ENCODE assay signal across 11 cellular contexts in genomic region chr1:6273380-6273891, GRCh38. TPM values are rescaled to one million over a fixed set of nuclear protein-coding genes. Genes with fewer than 3 reads are reported as not detected.
DNase-seq lines count a peak whose midpoint lies in the region; ATAC-seq, FAIRE-seq and TF ChIP-seq lines count a peak whose summit lies in the region.
"Had no signal": no experiment of that assay in that cellular context is flagged by ENCODE, and none has a peak within 500 bp of the region (broad histone marks: within the 10 kb centered on the region; RNA-seq: fewer than 3 reads in every experiment).

No MANE protein-coding gene starts in this region.

- CTCF ChIA-PET in activated CD8-positive, alpha-beta T cell treated with anti-CD3 and anti-CD28 coated beads for 36 hours (lab: Charles Lee): no interaction called here

- peak; percentile 57 for DNase-seq in HT-29 (ENCODE audit: low spot score)
- peak; percentile 75 for DNase-seq in astrocyte (ENCODE audit: low read depth)
- peak; percentile 54 for DNase-seq in iPS-NIHi11 (ENCODE audit: low spot score)
- DNase-seq in substantia nigra (lab: John Stamatoyannopoulos, UW): peak in 35 of 49 donors; percentile 6 to 75 (median 37)
- DNase-seq in activated gamma-delta T cell treated with Interleukin-2 at 50 U/mL for 16 hours: no peak
- no peak for DNase-seq in cardiac septum (ENCODE audit: low spot score)
- DNase-seq in activated CD8-positive, alpha-beta T cell treated with anti-CD3 and anti-CD28 coated beads for 36 hours: no peak

- H3K4me1 Mint-ChIP-seq in astrocyte (ENCODE audit: low read depth, unreplicated experiment): peaks cover 31% of the 10 kb centered on the region
- no peaks in the 10 kb centered on the region for H3K4me1 Mint-ChIP-seq in activated CD8-positive, alpha-beta T cell treated with anti-CD3 and anti-CD28 coated beads for 36 hours (ENCODE audit: low read depth)

- H3K36me3 Mint-ChIP-seq in astrocyte (ENCODE audit: low read depth, unreplicated experiment): peaks cover 2% of the 10 kb centered on the region
- peaks cover 2% of the 10 kb centered on the region for H3K36me3 Mint-ChIP-seq in activated CD8-positive, alpha-beta T cell treated with anti-CD3 and anti-CD28 coated beads for 36 hours (ENCODE audit: low read depth)

- H3K9me3 ChIP-seq in astrocyte (ENCODE audit: insufficient read depth, low read depth, low read length): no peaks in the 10 kb centered on the region

- no peaks in the 10 kb centered on the region for H3K79me2 ChIP-seq in astrocyte (ENCODE audit: insufficient read depth, low read length)

- H3K27ac Mint-ChIP-seq in astrocyte (ENCODE audit: unreplicated experiment): peak overlapping the region; percentile 58
- no peak overlapping the region for H3K27ac Mint-ChIP-seq in activated CD8-positive, alpha-beta T cell treated with anti-CD3 and anti-CD28 coated beads for 36 hours

- no peak for FAIRE-seq in astrocyte (lab: Jason Lieb, UNC)
- FAIRE-seq: GM18507 had no signal

- peaks cover 41% of the 10 kb centered on the region for H3K4me1 ChIP-seq in astrocyte (ENCODE audit: insufficient read depth, low read length)

- H3K36me3 ChIP-seq in astrocyte (ENCODE audit: insufficient read depth, low read length): no peaks in the 10 kb centered on the region

- H3K27me3 ChIP-seq in astrocyte (ENCODE audit: insufficient read depth, low read length): no peaks in the 10 kb centered on the region

- intact Hi-C loops in cardiac septum (cut with DNase I): no loop called here
- intact Hi-C loops in activated CD8-positive, alpha-beta T cell treated with anti-CD3 and anti-CD28 coated beads for 36 hours (cut with micrococcal nuclease): no loop called here

- peak overlapping the region; percentile 63 for H3K4me2 ChIP-seq in astrocyte (ENCODE audit: low read length)

- POLR2A ChIA-PET in activated CD8-positive, alpha-beta T cell treated with anti-CD3 and anti-CD28 coated beads for 36 hours (lab: Charles Lee): no interaction called here

- no peaks in the 10 kb centered on the region for H3K9me3 Mint-ChIP-seq in astrocyte (ENCODE audit: unreplicated experiment)
- no peaks in the 10 kb centered on the region for H3K9me3 Mint-ChIP-seq in activated CD8-positive, alpha-beta T cell treated with anti-CD3 and anti-CD28 coated beads for 36 hours

- peaks cover 19% of the 10 kb centered on the region for H4K20me1 ChIP-seq in astrocyte (ENCODE audit: insufficient read depth, low read length)

- no peak for TF ChIP-seq CTCF in astrocyte (IDR thresholded peaks at IDR 0.05; ENCODE audit: insufficient read depth, low read depth, low read length)
- TF ChIP-seq CTCF in activated CD8-positive, alpha-beta T cell treated with anti-CD3 and anti-CD28 coated beads for 36 hours (IDR thresholded peaks at IDR 0.05): no peak

- H3K4me3 Mint-ChIP-seq in astrocyte (ENCODE audit: unreplicated experiment): peak overlapping the region; percentile 50
- no peak overlapping the region for H3K4me3 Mint-ChIP-seq in activated CD8-positive, alpha-beta T cell treated with anti-CD3 and anti-CD28 coated beads for 36 hours

- peak overlapping the region; percentile 20 for H3K9ac ChIP-seq in astrocyte (ENCODE audit: low read length)

- ATAC-seq in activated CD8-positive, alpha-beta T cell treated with anti-CD3 and anti-CD28 coated beads for 36 hours: no peak

- no peak overlapping the region for H2AFZ ChIP-seq in astrocyte (ENCODE audit: low read depth, low read length)

- H3K4me3 ChIP-seq in astrocyte (ENCODE audit: insufficient read depth, low read depth, low read length): no peak overlapping the region

- no peaks in the 10 kb centered on the region for H3K27me3 Mint-ChIP-seq in astrocyte (ENCODE audit: low read depth, unreplicated experiment)
- no peaks in the 10 kb centered on the region for H3K27me3 Mint-ChIP-seq in activated CD8-positive, alpha-beta T cell treated with anti-CD3 and anti-CD28 coated beads for 36 hours

- H3K27ac ChIP-seq in astrocyte (ENCODE audit: low read depth, low read length): no peak overlapping the region
- no peak overlapping the region for H3K27ac ChIP-seq in substantia nigra (ENCODE audit: low read depth, low read length, poor library complexity, severe bottlenecking)

RNA-seq across cellular contexts. Expression of gene GPR153, which starts 12.5 kb away (rescaled TPM):
- total RNA-seq in HT-29 (2014; rRNA removed; shearing (Covaris generic)): 4.1 and 4.8 TPM in 2 replicates
- total RNA-seq in astrocyte (3.0 and 3.7 TPM in 2 replicates), cardiac septum (7.0 TPM)
- under 1 TPM; 0.34 to 0.41 TPM for total RNA-seq in activated CD8-positive, alpha-beta T cell treated with anti-CD3 and anti-CD28 coated beads for 36 hours

RNA-seq across cellular contexts. Expression of gene HES3, which starts 29.5 kb away (rescaled TPM):
- total RNA-seq in HT-29 (2014; rRNA removed; shearing (Covaris generic)): not detected in 2 replicates
- total RNA-seq in astrocyte: not detected in 2 replicates
- not detected for total RNA-seq in cardiac septum
- not detected for total RNA-seq in activated CD8-positive, alpha-beta T cell treated with anti-CD3 and anti-CD28 coated beads for 36 hours
- total RNA-seq: glomerular endothelial cell, skeletal muscle tissue, subcutaneous adipose tissue had no signal

RNA-seq across cellular contexts. Expression of gene ICMT, which starts 37.7 kb away (rescaled TPM):
- 95.3 and 95.5 TPM in 2 replicates for total RNA-seq in HT-29 (2014; rRNA removed; shearing (Covaris generic))
- total RNA-seq in astrocyte (58.1 and 59.5 TPM in 2 replicates), cardiac septum (71.2 TPM)
- 10 to 100 TPM; 35.3 to 38.1 TPM for total RNA-seq in activated CD8-positive, alpha-beta T cell treated with anti-CD3 and anti-CD28 coated beads for 36 hours

Comparison
In these comparisons a context has a peak if more than half of its experiments do, and no peak if none do; other contexts are left out.
1. DNase-seq: peak in HT-29 (single experiment), astrocyte (single experiment), iPS-NIHi11 (single experiment) and substantia nigra (35 of 49); none in activated gamma-delta T cell treated with Interleukin-2 at 50 U/mL for 16 hours (single experiment), cardiac septum (single experiment) and activated CD8-positive, alpha-beta T cell treated with anti-CD3 and anti-CD28 coated beads for 36 hours (single experiment).